1 cellular context compared by ENCODE assay signal in the genomic region with DNA sequence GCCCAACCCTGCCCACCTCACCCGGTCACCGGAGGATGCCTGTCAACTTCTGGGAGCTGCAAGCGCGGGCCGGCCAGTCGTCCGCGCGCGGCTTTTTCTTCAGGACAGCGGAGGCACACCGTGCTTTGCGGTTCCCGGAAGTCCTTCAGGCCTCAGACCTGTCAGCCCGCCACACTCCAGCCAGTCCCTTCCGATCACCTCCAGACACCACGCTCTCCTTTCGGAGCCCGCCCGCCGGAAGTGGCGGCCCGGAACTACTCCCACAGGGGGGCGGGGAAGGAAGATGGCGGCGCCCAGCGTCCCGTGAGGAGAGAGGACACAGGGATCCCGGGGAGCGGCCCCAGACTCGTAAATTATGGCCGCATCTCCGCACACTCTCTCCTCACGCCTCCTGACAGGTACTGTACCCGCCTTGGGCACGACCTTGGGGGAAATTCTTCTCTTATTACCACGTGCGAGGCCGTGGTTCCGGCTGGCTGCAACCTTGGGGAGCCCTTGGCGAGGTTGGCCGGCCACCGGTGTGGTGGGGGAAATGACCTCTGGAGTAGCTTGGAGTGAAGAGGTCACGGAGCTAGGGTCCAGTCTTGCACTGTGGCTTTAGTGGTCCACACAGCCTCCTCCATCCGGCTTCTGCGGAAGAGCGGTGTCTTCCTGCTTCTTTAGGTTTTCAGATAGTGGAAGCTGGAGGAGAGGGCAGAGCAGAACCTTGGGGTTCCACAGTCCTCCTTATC.
A peak's percentile ranks its signal among the peaks of the same experiment; 100 is the strongest.
TF ChIP-seq lines count a peak whose summit lies in the region.

A gene (plus strand): TSS at position 254 of the 731 bp plus-strand sequence. CDS start 102 bp downstream, at position 356.

TF ChIP-seq in HepG2, 621 proteins besides CTCF, POLR2A, EP300 and RAD21 (continued from another document and continues in another):
- TF ChIP-seq, protein P1, sequence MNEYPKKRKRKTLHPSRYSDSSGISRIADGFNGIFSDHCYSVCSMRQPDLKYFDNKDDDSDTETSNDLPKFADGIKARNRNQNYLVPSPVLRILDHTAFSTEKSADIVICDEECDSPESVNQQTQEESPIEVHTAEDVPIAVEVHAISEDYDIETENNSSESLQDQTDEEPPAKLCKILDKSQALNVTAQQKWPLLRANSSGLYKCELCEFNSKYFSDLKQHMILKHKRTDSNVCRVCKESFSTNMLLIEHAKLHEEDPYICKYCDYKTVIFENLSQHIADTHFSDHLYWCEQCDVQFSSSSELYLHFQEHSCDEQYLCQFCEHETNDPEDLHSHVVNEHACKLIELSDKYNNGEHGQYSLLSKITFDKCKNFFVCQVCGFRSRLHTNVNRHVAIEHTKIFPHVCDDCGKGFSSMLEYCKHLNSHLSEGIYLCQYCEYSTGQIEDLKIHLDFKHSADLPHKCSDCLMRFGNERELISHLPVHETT (CRISPR knock-in tag; conservative IDR thresholded peaks at IDR 0.05), result peak; percentile 84; the same call in 1 of the 2 replicates
- TF ChIP-seq ZNF317 (CRISPR knock-in tag; IDR thresholded peaks at IDR 0.05) (peak; percentile 51; the same call in 1 of the 2 replicates), ZNF441 (CRISPR knock-in tag; IDR thresholded peaks at IDR 0.05; ENCODE audit: borderline replicate concordance) (no peak), BRD4 (CRISPR knock-in tag; IDR thresholded peaks at IDR 0.05) (peak; percentile 36; the same call in 1 of the 2 replicates), ZNF224 (CRISPR knock-in tag; IDR thresholded peaks at IDR 0.05) (no peak), HES4 (CRISPR knock-in tag; IDR thresholded peaks at IDR 0.05; ENCODE audit: borderline replicate concordance) (0 out of 2 replicates have a peak, but pooled peaks have one; percentile 41), REL (CRISPR knock-in tag; conservative IDR thresholded peaks at IDR 0.05) (0 out of 2 replicates have a peak, but pooled peaks have one; percentile 53), ZNF552 (CRISPR knock-in tag; IDR thresholded peaks at IDR 0.05; ENCODE audit: borderline replicate concordance) (0 out of 2 replicates have a peak, but pooled peaks have one; percentile 58), KLF13 (CRISPR knock-in tag; IDR thresholded peaks at IDR 0.05) (no peak), NCOR1 (IDR thresholded peaks at IDR 0.05; ENCODE audit: borderline replicate concordance, low read length) (no peak), SP1 (IDR thresholded peaks at IDR 0.05) (no peak), SP1 (CRISPR knock-in tag; IDR thresholded peaks at IDR 0.05) (peak; percentile 87), ZNF781 (CRISPR knock-in tag; IDR thresholded peaks at IDR 0.05; ENCODE audit: borderline replicate concordance, not compliant biosample characterization) (no peak), WIZ (CRISPR knock-in tag; IDR thresholded peaks at IDR 0.05) (peak; percentile 74; the same call in 1 of the 2 replicates), SMYD3 (CRISPR knock-in tag; IDR thresholded peaks at IDR 0.05) (no peak), ZBTB21 (CRISPR knock-in tag; IDR thresholded peaks at IDR 0.05) (no peak), ZNF674 (CRISPR knock-in tag; IDR thresholded peaks at IDR 0.05; ENCODE audit: low read depth) (0 out of 2 replicates have a peak, but pooled peaks have one; percentile 36), ZMYM3 (CRISPR knock-in tag; IDR thresholded peaks at IDR 0.05) (no peak), ZSCAN12 (CRISPR knock-in tag; IDR thresholded peaks at IDR 0.05) (no peak), ZNF530 (CRISPR knock-in tag; IDR thresholded peaks at IDR 0.05; ENCODE audit: low read depth) (no peak)
- TF ChIP-seq, protein P2, sequence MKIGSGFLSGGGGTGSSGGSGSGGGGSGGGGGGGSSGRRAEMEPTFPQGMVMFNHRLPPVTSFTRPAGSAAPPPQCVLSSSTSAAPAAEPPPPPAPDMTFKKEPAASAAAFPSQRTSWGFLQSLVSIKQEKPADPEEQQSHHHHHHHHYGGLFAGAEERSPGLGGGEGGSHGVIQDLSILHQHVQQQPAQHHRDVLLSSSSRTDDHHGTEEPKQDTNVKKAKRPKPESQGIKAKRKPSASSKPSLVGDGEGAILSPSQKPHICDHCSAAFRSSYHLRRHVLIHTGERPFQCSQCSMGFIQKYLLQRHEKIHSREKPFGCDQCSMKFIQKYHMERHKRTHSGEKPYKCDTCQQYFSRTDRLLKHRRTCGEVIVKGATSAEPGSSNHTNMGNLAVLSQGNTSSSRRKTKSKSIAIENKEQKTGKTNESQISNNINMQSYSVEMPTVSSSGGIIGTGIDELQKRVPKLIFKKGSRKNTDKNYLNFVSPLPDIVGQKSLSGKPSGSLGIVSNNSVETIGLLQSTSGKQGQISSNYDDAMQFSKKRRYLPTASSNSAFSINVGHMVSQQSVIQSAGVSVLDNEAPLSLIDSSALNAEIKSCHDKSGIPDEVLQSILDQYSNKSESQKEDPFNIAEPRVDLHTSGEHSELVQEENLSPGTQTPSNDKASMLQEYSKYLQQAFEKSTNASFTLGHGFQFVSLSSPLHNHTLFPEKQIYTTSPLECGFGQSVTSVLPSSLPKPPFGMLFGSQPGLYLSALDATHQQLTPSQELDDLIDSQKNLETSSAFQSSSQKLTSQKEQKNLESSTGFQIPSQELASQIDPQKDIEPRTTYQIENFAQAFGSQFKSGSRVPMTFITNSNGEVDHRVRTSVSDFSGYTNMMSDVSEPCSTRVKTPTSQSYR (CRISPR knock-in tag; IDR thresholded peaks at IDR 0.05; ENCODE audit: borderline replicate concordance), result peak; percentile 91
- TF ChIP-seq, protein P3, sequence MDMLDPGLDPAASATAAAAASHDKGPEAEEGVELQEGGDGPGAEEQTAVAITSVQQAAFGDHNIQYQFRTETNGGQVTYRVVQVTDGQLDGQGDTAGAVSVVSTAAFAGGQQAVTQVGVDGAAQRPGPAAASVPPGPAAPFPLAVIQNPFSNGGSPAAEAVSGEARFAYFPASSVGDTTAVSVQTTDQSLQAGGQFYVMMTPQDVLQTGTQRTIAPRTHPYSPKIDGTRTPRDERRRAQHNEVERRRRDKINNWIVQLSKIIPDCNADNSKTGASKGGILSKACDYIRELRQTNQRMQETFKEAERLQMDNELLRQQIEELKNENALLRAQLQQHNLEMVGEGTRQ (IDR thresholded peaks at IDR 0.05; ENCODE audit: low read depth, low read length), result no peak
- TF ChIP-seq, protein P3 (CRISPR knock-in tag; IDR thresholded peaks at IDR 0.05; ENCODE audit: borderline replicate concordance), result no peak
- TF ChIP-seq, protein P4, sequence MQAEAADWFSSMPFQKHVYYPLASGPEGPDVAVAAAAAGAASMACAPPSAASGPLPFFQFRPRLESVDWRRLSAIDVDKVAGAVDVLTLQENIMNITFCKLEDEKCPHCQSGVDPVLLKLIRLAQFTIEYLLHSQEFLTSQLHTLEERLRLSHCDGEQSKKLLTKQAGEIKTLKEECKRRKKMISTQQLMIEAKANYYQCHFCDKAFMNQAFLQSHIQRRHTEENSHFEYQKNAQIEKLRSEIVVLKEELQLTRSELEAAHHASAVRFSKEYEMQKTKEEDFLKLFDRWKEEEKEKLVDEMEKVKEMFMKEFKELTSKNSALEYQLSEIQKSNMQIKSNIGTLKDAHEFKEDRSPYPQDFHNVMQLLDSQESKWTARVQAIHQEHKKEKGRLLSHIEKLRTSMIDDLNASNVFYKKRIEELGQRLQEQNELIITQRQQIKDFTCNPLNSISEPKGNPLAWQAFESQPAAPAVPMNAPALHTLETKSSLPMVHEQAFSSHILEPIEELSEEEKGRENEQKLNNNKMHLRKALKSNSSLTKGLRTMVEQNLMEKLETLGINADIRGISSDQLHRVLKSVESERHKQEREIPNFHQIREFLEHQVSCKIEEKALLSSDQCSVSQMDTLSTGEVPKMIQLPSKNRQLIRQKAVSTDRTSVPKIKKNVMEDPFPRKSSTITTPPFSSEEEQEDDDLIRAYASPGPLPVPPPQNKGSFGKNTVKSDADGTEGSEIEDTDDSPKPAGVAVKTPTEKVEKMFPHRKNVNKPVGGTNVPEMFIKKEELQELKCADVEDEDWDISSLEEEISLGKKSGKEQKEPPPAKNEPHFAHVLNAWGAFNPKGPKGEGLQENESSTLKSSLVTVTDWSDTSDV (CRISPR knock-in tag; IDR thresholded peaks at IDR 0.05), result no peak
- TF ChIP-seq, protein P5, sequence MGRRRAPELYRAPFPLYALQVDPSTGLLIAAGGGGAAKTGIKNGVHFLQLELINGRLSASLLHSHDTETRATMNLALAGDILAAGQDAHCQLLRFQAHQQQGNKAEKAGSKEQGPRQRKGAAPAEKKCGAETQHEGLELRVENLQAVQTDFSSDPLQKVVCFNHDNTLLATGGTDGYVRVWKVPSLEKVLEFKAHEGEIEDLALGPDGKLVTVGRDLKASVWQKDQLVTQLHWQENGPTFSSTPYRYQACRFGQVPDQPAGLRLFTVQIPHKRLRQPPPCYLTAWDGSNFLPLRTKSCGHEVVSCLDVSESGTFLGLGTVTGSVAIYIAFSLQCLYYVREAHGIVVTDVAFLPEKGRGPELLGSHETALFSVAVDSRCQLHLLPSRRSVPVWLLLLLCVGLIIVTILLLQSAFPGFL (CRISPR knock-in tag; IDR thresholded peaks at IDR 0.05), result no peak
- TF ChIP-seq, protein P6, sequence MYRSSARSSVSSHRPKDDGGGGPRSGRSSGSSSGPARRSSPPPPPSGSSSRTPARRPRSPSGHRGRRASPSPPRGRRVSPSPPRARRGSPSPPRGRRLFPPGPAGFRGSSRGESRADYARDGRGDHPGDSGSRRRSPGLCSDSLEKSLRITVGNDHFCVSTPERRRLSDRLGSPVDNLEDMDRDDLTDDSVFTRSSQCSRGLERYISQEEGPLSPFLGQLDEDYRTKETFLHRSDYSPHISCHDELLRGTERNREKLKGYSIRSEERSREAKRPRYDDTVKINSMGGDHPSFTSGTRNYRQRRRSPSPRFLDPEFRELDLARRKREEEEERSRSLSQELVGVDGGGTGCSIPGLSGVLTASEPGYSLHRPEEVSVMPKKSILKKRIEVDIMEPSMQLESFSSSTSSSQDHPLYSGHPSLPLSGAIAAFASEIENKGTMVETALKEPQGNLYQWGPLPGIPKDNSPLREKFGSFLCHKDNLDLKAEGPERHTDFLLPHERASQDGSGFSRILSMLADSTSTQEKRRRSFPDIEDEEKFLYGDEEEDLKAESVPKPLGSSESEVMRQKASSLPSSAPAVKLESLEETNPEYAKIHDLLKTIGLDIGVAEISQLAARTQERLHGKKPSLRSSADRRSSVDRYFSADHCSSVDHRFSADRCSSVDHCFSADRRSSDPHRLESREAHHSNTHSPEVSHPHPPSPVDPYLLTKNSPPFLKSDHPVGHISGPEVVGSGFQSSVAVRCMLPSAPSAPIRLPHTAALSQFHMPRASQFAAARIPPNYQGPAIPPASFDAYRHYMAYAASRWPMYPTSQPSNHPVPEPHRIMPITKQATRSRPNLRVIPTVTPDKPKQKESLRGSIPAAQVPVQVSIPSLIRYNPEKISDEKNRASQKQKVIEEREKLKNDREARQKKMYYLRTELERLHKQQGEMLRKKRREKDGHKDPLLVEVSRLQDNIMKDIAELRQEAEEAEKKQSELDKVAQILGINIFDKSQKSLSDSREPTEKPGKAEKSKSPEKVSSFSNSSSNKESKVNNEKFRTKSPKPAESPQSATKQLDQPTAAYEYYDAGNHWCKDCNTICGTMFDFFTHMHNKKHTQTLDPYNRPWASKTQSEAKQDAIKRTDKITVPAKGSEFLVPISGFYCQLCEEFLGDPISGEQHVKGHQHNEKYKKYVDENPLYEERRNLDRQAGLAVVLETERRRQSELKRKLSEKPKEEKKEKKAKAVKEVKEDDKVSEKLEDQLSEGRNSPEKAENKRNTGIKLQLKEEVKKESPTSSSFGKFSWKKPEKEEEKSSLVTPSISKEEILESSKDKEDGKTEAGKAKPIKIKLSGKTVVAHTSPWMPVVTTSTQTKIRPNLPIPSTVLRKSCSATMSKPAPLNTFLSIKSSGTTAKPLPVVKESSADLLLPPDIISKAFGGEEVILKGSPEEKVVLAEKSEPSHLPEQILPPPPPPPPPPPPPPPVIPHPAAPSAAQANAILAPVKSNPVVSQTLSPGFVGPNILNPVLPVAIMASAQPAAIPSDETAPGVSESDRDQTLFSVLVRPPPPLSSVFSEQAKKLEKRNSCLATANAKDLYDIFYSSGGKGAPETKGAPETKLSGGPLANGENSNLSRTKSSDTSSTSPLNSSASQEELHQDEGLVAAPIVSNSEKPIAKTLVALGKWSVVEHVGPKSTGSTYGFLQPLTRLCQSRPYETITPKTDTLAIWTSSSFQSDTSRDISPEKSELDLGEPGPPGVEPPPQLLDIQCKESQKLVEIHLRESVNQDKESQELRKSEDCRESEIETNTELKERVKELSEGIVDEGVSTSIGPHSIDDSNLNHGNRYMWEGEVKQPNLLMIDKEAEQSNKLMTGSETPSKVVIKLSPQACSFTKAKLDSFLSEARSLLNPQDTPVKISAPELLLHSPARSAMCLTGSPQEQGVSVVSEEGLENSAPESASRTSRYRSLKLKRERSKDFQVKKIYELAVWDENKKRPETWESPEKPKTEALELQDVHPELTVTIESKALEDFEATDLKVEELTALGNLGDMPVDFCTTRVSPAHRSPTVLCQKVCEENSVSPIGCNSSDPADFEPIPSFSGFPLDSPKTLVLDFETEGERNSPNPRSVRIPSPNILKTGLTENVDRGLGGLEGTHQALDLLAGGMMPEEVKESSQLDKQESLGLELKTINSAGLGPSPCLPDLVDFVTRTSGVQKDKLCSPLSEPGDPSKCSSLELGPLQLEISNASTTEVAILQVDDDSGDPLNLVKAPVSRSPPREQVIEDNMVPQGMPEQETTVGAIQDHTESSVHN (CRISPR knock-in tag; IDR thresholded peaks at IDR 0.05), result no peak
- TF ChIP-seq, protein P7, sequence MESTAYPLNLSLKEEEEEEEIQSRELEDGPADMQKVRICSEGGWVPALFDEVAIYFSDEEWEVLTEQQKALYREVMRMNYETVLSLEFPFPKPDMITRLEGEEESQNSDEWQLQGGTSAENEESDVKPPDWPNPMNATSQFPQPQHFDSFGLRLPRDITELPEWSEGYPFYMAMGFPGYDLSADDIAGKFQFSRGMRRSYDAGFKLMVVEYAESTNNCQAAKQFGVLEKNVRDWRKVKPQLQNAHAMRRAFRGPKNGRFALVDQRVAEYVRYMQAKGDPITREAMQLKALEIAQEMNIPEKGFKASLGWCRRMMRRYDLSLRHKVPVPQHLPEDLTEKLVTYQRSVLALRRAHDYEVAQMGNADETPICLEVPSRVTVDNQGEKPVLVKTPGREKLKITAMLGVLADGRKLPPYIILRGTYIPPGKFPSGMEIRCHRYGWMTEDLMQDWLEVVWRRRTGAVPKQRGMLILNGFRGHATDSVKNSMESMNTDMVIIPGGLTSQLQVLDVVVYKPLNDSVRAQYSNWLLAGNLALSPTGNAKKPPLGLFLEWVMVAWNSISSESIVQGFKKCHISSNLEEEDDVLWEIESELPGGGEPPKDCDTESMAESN (CRISPR knock-in tag; conservative IDR thresholded peaks at IDR 0.05), result peak; percentile 72; the same call in 1 of the 2 replicates
- TF ChIP-seq, protein P8, sequence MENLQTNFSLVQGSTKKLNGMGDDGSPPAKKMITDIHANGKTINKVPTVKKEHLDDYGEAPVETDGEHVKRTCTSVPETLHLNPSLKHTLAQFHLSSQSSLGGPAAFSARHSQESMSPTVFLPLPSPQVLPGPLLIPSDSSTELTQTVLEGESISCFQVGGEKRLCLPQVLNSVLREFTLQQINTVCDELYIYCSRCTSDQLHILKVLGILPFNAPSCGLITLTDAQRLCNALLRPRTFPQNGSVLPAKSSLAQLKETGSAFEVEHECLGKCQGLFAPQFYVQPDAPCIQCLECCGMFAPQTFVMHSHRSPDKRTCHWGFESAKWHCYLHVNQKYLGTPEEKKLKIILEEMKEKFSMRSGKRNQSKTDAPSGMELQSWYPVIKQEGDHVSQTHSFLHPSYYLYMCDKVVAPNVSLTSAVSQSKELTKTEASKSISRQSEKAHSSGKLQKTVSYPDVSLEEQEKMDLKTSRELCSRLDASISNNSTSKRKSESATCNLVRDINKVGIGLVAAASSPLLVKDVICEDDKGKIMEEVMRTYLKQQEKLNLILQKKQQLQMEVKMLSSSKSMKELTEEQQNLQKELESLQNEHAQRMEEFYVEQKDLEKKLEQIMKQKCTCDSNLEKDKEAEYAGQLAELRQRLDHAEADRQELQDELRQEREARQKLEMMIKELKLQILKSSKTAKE (CRISPR knock-in tag; IDR thresholded peaks at IDR 0.05; ENCODE audit: borderline replicate concordance), result no peak
